Comparison of ENCODE assay signal across 11 cellular contexts in the genomic region with DNA sequence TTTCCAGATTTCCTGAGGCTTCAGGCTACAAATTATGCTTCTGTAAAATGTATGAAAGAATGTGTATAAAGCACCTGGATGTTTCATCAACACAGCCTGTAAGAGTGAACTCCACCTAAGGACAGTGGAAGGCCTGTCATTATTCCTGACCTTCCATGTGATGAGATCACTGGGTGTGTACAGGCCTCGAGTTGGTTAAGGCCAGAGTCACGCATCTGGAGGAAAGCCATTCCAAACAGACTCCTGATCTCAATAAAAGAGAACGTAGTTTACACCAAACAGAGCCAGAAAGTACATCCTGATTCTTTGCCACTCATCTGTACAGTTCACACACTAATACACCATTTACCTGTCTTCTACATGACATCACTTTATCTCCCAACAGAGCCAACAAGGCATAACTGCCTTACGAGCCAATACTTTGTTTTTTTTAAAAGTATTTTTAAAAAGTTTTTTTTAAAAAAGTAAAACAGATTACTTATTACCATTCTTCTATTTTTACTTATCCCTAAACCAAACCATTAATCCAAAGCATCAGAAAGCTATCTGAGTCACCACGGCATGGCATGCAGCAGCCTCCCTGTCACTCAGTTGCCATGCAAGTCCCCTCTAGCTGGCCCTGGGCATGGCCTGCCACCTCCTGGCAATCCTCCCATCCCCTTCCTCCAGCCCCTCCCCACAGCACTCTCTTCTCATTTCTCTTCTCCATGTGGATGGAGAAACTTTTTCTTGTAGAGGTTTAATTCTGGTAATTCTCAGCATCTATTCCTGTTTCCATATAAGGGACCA.
DNase-seq lines count a peak whose midpoint lies in the region; ATAC-seq, FAIRE-seq and TF ChIP-seq lines count a peak whose summit lies in the region.
"Had no signal": no experiment of that assay in that cellular context is flagged by ENCODE, and none has a peak within 500 bp of the region (broad histone marks: within the 10 kb centered on the region; RNA-seq: fewer than 3 reads in every experiment).

No MANE protein-coding gene starts in this region.

- peaks cover 58% of the 10 kb centered on the region for H3K36me3 Mint-ChIP-seq in activated T-helper 2 cell treated with anti-CD3 and anti-CD28 coated beads, Interferon-gamma antibody, Interleukin-2, Interleukin-4, amounts not matched to agents 10 μg/mL and 5 μg/mL and 100 μg/mL, durations not matched to agents 14 hours and 24 hours and 36 hours (ENCODE audit: low read depth)

- H3K4me3 Mint-ChIP-seq in activated T-helper 2 cell treated with anti-CD3 and anti-CD28 coated beads, Interferon-gamma antibody, Interleukin-2, Interleukin-4, amounts not matched to agents 10 μg/mL and 5 μg/mL and 100 μg/mL, durations not matched to agents 14 hours and 24 hours and 36 hours (ENCODE audit: low read depth), result no peak overlapping the region

- no peaks in the 10 kb centered on the region for H3K4me1 ChIP-seq in cardiac muscle cell (ENCODE audit: low read depth)

- H3K9me3 Mint-ChIP-seq in activated T-helper 2 cell treated with anti-CD3 and anti-CD28 coated beads, Interferon-gamma antibody, Interleukin-2, Interleukin-4, amounts not matched to agents 10 μg/mL and 5 μg/mL and 100 μg/mL, durations not matched to agents 14 hours and 24 hours and 36 hours, result no peaks in the 10 kb centered on the region

- H3K27me3 Mint-ChIP-seq in activated T-helper 2 cell treated with anti-CD3 and anti-CD28 coated beads, Interferon-gamma antibody, Interleukin-2, Interleukin-4, amounts not matched to agents 10 μg/mL and 5 μg/mL and 100 μg/mL, durations not matched to agents 14 hours and 24 hours and 36 hours (ENCODE audit: low read depth), result no peaks in the 10 kb centered on the region

- peaks cover 41% of the 10 kb centered on the region for H3K36me3 ChIP-seq in cardiac muscle cell

- H3K4me3 ChIP-seq in cardiac muscle cell (no peak overlapping the region), skeletal muscle cell (ENCODE audit: low read depth, low read length) (no peak overlapping the region)

- no peaks in the 10 kb centered on the region for H3K27me3 ChIP-seq in cardiac muscle cell

- intact Hi-C loops in activated T-helper 2 cell treated with anti-CD3 and anti-CD28 coated beads, Interferon-gamma antibody, Interleukin-2, Interleukin-4, amounts not matched to agents 10 μg/mL and 5 μg/mL and 100 μg/mL, durations not matched to agents 14 hours and 24 hours and 36 hours (cut with micrococcal nuclease), result no loop called here

- DNase-seq in H54 (ENCODE audit: insufficient read length, low spot score), result peak; percentile 38
- peak; percentile 72 for DNase-seq in astrocyte of the hippocampus (ENCODE audit: low read depth, low spot score)
- DNase-seq in cardiac muscle cell (ENCODE audit: low read depth in 1 of 2, low spot score in 1 of 2), result no peak
- DNase-seq in skeletal muscle cell (ENCODE audit: low read depth), result peak; percentile 54
- DNase-seq in activated CD4-positive, alpha-beta T cell treated with anti-CD3 and anti-CD28 coated beads, Interleukin-2, amount 50 U/mL, for 1 hour, result no peak
- no peak for DNase-seq in activated T-helper 2 cell treated with anti-CD3 and anti-CD28 coated beads, Interferon-gamma antibody, Interleukin-2, Interleukin-4, amounts not matched to agents 10 μg/mL and 5 μg/mL and 100 μg/mL, durations not matched to agents 14 hours and 24 hours and 36 hours (ENCODE audit: low spot score)
- DNase-seq in middle frontal gyrus (ENCODE audit: extremely low spot score, low spot score), result no peak
- DNase-seq: Kasumi-1; NK-92 treated with Interleukin-12 subunit alpha and Interleukin-12 subunit beta, amount 100 ng/mL, for 24 hours; retina had no signal

- H3K27ac Mint-ChIP-seq in activated T-helper 2 cell treated with anti-CD3 and anti-CD28 coated beads, Interferon-gamma antibody, Interleukin-2, Interleukin-4, amounts not matched to agents 10 μg/mL and 5 μg/mL and 100 μg/mL, durations not matched to agents 14 hours and 24 hours and 36 hours, result no peak overlapping the region

- H3K27ac ChIP-seq in cardiac muscle cell, result peak overlapping the region; percentile 27

- H3K4me1 Mint-ChIP-seq in activated T-helper 2 cell treated with anti-CD3 and anti-CD28 coated beads, Interferon-gamma antibody, Interleukin-2, Interleukin-4, amounts not matched to agents 10 μg/mL and 5 μg/mL and 100 μg/mL, durations not matched to agents 14 hours and 24 hours and 36 hours (ENCODE audit: low read depth), result peaks cover 7% of the 10 kb centered on the region

- no peak for TF ChIP-seq POLR2A in H54 (IDR thresholded peaks at IDR 0.05; ENCODE audit: low read depth, low read length)

- FAIRE-seq in H54 (lab: Jason Lieb, UNC), result peak; percentile 89

- ATAC-seq in GM19463 (IDR thresholded peaks at IDR 0.05; ENCODE audit: unreplicated experiment), result no peak

- H3K9me3 ChIP-seq in cardiac muscle cell (ENCODE audit: low read depth), result no peaks in the 10 kb centered on the region

- TF ChIP-seq CTCF in cardiac muscle cell (IDR thresholded peaks at IDR 0.05; ENCODE audit: low read depth, low read length), result no peak

Comparison
In these comparisons a context has a peak if more than half of its experiments do, and no peak if none do; other contexts are left out.
1. DNase-seq: peak in H54 (single experiment), astrocyte of the hippocampus (single experiment) and skeletal muscle cell (single experiment); none in cardiac muscle cell (0 of 2), activated CD4-positive, alpha-beta T cell treated with anti-CD3 and anti-CD28 coated beads, Interleukin-2, amount 50 U/mL, for 1 hour (single experiment), activated T-helper 2 cell treated with anti-CD3 and anti-CD28 coated beads, Interferon-gamma antibody, Interleukin-2, Interleukin-4, amounts not matched to agents 10 μg/mL and 5 μg/mL and 100 μg/mL, durations not matched to agents 14 hours and 24 hours and 36 hours (single experiment) and middle frontal gyrus (single experiment).